31 cellular contexts compared by ENCODE assay signal in genomic region chr11:69409812-69410645, GRCh38.
DNase-seq lines count a peak whose midpoint lies in the region; ATAC-seq, FAIRE-seq and TF ChIP-seq lines count a peak whose summit lies in the region.
"Had no signal": no experiment of that assay in that cellular context is flagged by ENCODE, and none has a peak within 500 bp of the region (broad histone marks: within the 10 kb centered on the region; RNA-seq: fewer than 3 reads in every experiment).

No MANE protein-coding gene starts in this region.

- H3K4me1 ChIP-seq in RWPE2 (ENCODE audit: insufficient read depth, poor library complexity, severe bottlenecking) (peaks cover 4% of the 10 kb centered on the region), kidney (ENCODE audit: control insufficient read depth in 1 of 2, insufficient read depth in 1 of 2, low read depth in 1 of 2, low read length in 2 of 2) (no peaks in the 10 kb centered on the region), upper lobe of right lung (no peaks in the 10 kb centered on the region), breast epithelium (no peaks in the 10 kb centered on the region)
- H3K4me1 ChIP-seq: psoas muscle, SJCRH30 had no signal

- H3K27ac ChIP-seq in RWPE2 (ENCODE audit: poor library complexity, severe bottlenecking) (no peak overlapping the region), kidney (ENCODE audit: low read depth in 2 of 2, low read length in 2 of 2) (no peak overlapping the region), upper lobe of right lung (no peak overlapping the region), breast epithelium (no peak overlapping the region)
- H3K27ac ChIP-seq: PC-9, psoas muscle, SJCRH30, skin epidermis had no signal

- H3K4me3 ChIP-seq in RWPE2 (ENCODE audit: severe bottlenecking) (no peak overlapping the region), kidney (ENCODE audit: low read length in 2 of 2) (no peak overlapping the region), upper lobe of right lung (no peak overlapping the region), breast epithelium (no peak overlapping the region)
- H3K4me3 ChIP-seq: mucosa of descending colon, PC-9, psoas muscle, SJCRH30, skin epidermis had no signal

- no peak for FAIRE-seq in kidney (lab: Jason Lieb, UNC)
- FAIRE-seq: GM12892, GM19239, HTR-8/SVneo had no signal

- DNase-seq in stimulated activated CD4-positive, alpha-beta T cell treated with anti-CD3 and anti-CD28 coated beads, Interleukin-15, amount 100 ng/mL, for 24 hours, result peak; percentile 11
- no peak for DNase-seq in stimulated activated CD4-positive, alpha-beta T cell treated with anti-CD3 and anti-CD28 coated beads, Interleukin-2, amount 100 ng/mL, for 24 hours
- DNase-seq in RWPE2 (ENCODE audit: low spot score) (peak; percentile 37), kidney (peak; percentile 34), upper lobe of right lung (no peak), breast epithelium (ENCODE audit: low spot score in 2 of 2) (no peak), occipital lobe (lab: John Stamatoyannopoulos, UW) (no peak)
- DNase-seq: activated CD8-positive, alpha-beta memory T cell treated with anti-CD3 and anti-CD28 coated beads for 24 hours; activated T-cell treated with anti-CD3 and anti-CD28 coated beads, Interleukin-2, amount 50 U/mL, for 48 hours; DMS79; effector CD4-positive, alpha-beta T cell; erythroblast; foreskin fibroblast; HFFc6; hippocampal formation; mucosa of descending colon; NCI-H1105 treated with DMSO at 0.1 percent for 48 hours; NCI-H2081 treated with DMSO at 0.1 percent for 48 hours; NCI-H446; PC-9; psoas muscle; SJCRH30; stimulated activated CD4-positive, alpha-beta T cell treated with anti-CD3 and anti-CD28 coated beads, Interleukin-2, amount 100 ng/mL, for 48 hours; stimulated activated naive CD4-positive, alpha-beta T cell treated with Interleukin-2 at 50 U/mL for 16 hours had no signal

- no peak overlapping the region for H3K9ac ChIP-seq in kidney (ENCODE audit: low read length in 2 of 2)

- ATAC-seq in RWPE2 (ENCODE audit: low read depth) (no peak), upper lobe of right lung (peak; percentile 44), HG03469 (IDR thresholded peaks at IDR 0.05; ENCODE audit: unreplicated experiment) (no peak)
- ATAC-seq: activated naive CD4-positive, alpha-beta T cell treated with anti-CD3 and anti-CD28 coated beads, Interleukin-2, amount 50 U/mL, for 72 hours; mucosa of descending colon; psoas muscle; WTC11 had no signal

- H3K36me3 ChIP-seq in RWPE2 (ENCODE audit: low read depth) (no peaks in the 10 kb centered on the region), kidney (ENCODE audit: control insufficient read depth in 1 of 2, insufficient read depth in 2 of 2, low read length in 2 of 2) (no peaks in the 10 kb centered on the region), upper lobe of right lung (no peaks in the 10 kb centered on the region), breast epithelium (no peaks in the 10 kb centered on the region)
- H3K36me3 ChIP-seq: SJCRH30 had no signal

- H3K27me3 ChIP-seq in RWPE2 (ENCODE audit: insufficient read depth, poor library complexity, severe bottlenecking) (no peaks in the 10 kb centered on the region), upper lobe of right lung (no peaks in the 10 kb centered on the region), breast epithelium (no peaks in the 10 kb centered on the region)
- H3K27me3 ChIP-seq: SJCRH30 had no signal

- H3K9me3 ChIP-seq in RWPE2 (ENCODE audit: severe bottlenecking), result no peaks in the 10 kb centered on the region
- no peaks in the 10 kb centered on the region for H3K9me3 ChIP-seq in kidney (ENCODE audit: control insufficient read depth in 1 of 2, low read length in 2 of 2)
- H3K9me3 ChIP-seq in upper lobe of right lung, result no peaks in the 10 kb centered on the region
- H3K9me3 ChIP-seq in breast epithelium, result no peaks in the 10 kb centered on the region
- H3K9me3 ChIP-seq: mucosa of descending colon, psoas muscle, SJCRH30 had no signal

- intact Hi-C loops in kidney (cut with DNase I) (no loop called here), upper lobe of right lung (cut with DNase I) (no loop called here), breast epithelium (cut with DNase I; ENCODE audit: low total_unique reads) (no loop called here)

- no peak for TF ChIP-seq POLR2A in breast epithelium (IDR thresholded peaks at IDR 0.05)

- no peak for TF ChIP-seq CTCF in RWPE2 (IDR thresholded peaks at IDR 0.05; ENCODE audit: poor library complexity, severe bottlenecking)
- no peak for TF ChIP-seq CTCF in kidney (IDR thresholded peaks at IDR 0.05; ENCODE audit: borderline replicate concordance, extremely low read depth, insufficient read depth)
- no peak for TF ChIP-seq CTCF in upper lobe of right lung (IDR thresholded peaks at IDR 0.05)
- TF ChIP-seq CTCF in breast epithelium (IDR thresholded peaks at IDR 0.05), result no peak

Comparison
In these comparisons a context has a peak if more than half of its experiments do, and no peak if none do; other contexts are left out.
1. DNase-seq: peak in stimulated activated CD4-positive, alpha-beta T cell treated with anti-CD3 and anti-CD28 coated beads, Interleukin-15, amount 100 ng/mL, for 24 hours (single experiment), RWPE2 (single experiment) and kidney (single experiment); none in stimulated activated CD4-positive, alpha-beta T cell treated with anti-CD3 and anti-CD28 coated beads, Interleukin-2, amount 100 ng/mL, for 24 hours (0 of 2), upper lobe of right lung (single experiment), breast epithelium (0 of 2) and occipital lobe (single experiment).